Comparison of ENCODE assay signal across 25 cellular contexts in genomic region chr20:16018881-16019280, GRCh38.
DNase-seq lines count a peak whose midpoint lies in the region; ATAC-seq and TF ChIP-seq lines count a peak whose summit lies in the region.
"Had no signal": no experiment of that assay in that cellular context is flagged by ENCODE, and none has a peak within 500 bp of the region (broad histone marks: within the 10 kb centered on the region; RNA-seq: fewer than 3 reads in every experiment).

No MANE protein-coding gene starts in this region.

- H3K4me1 ChIP-seq in breast epithelium (no peaks in the 10 kb centered on the region), mammary epithelial cell (ENCODE audit: insufficient read depth, low read length) (peaks cover 17% of the 10 kb centered on the region)
- H3K4me1 ChIP-seq: Peyer's patch had no signal

- H3K4me1 Mint-ChIP-seq in MCF 10A (ENCODE audit: insufficient read depth, unreplicated experiment): peaks cover 6% of the 10 kb centered on the region

- ATAC-seq in HG03439 (IDR thresholded peaks at IDR 0.05; ENCODE audit: unreplicated experiment): no peak
- ATAC-seq in stimulated activated naive CD8-positive, alpha-beta T cell treated with anti-CD3 and anti-CD28 coated beads, Interleukin-15, Interleukin-2, amounts not matched to agents 100 U/mL and 50 U/mL, for 24 hours: no peak
- ATAC-seq: CD8-positive, alpha-beta T cell; GM12878 had no signal

- no peak overlapping the region for H3K4me3 Mint-ChIP-seq in MCF 10A (ENCODE audit: unreplicated experiment)
- H3K4me3 Mint-ChIP-seq: CD8-positive, alpha-beta T cell had no signal

- H2AFZ ChIP-seq in mammary epithelial cell (ENCODE audit: low read depth, low read length): no peak overlapping the region
- H2AFZ ChIP-seq: GM23248 had no signal

- CTCF ChIA-PET in MCF 10A (lab: Yijun Ruan, JAX) (no interaction called here), mammary epithelial cell (lab: Charles Lee; ENCODE audit: low non-redundant PET) (no interaction called here)

- H3K27me3 ChIP-seq in breast epithelium (no peaks in the 10 kb centered on the region), mammary epithelial cell (ENCODE audit: insufficient read depth, low read length) (no peaks in the 10 kb centered on the region)
- H3K27me3 ChIP-seq: Peyer's patch, SJSA1 had no signal

- dilution Hi-C loops in mammary epithelial cell (cut with HindIII; ENCODE audit: low sequenced_read_pairs): no loop called here

- no peak for TF ChIP-seq POLR2A in breast epithelium (IDR thresholded peaks at IDR 0.05)

- no peak overlapping the region for H3K4me2 ChIP-seq in mammary epithelial cell (ENCODE audit: insufficient read depth, low read depth, low read length)
- H3K4me2 ChIP-seq: KMS-11 had no signal

- no peaks in the 10 kb centered on the region for H3K36me3 Mint-ChIP-seq in MCF 10A (ENCODE audit: insufficient read depth, unreplicated experiment)
- H3K36me3 Mint-ChIP-seq: CD8-positive, alpha-beta T cell had no signal

- H3K9me3 ChIP-seq in breast epithelium (no peaks in the 10 kb centered on the region), mammary epithelial cell (replicated peaks; ENCODE audit: insufficient read depth, low read length) (no peaks in the 10 kb centered on the region)
- H3K9me3 ChIP-seq: Peyer's patch, SJSA1 had no signal

- no peaks in the 10 kb centered on the region for H4K20me1 ChIP-seq in mammary epithelial cell (ENCODE audit: insufficient read depth, low read length)

- no peaks in the 10 kb centered on the region for H3K9me3 Mint-ChIP-seq in MCF 10A (ENCODE audit: unreplicated experiment)
- H3K9me3 Mint-ChIP-seq: CD8-positive, alpha-beta T cell had no signal

- H3K27ac ChIP-seq in breast epithelium (no peak overlapping the region), mammary epithelial cell (ENCODE audit: insufficient read depth, low read depth, low read length) (no peak overlapping the region)
- H3K27ac ChIP-seq: GM23248, KMS-11, Peyer's patch, SJSA1 had no signal

- TF ChIP-seq CTCF in MCF 10A (IDR thresholded peaks at IDR 0.05; ENCODE audit: unreplicated experiment) (no peak), breast epithelium (IDR thresholded peaks at IDR 0.05) (no peak), mammary epithelial cell (conservative IDR thresholded peaks at IDR 0.05 in 1 of 2, IDR thresholded peaks at IDR 0.05 in 1 of 2; ENCODE audit: extremely low read depth in 1 of 2, insufficient read depth in 1 of 2, low read depth in 1 of 2, low read length in 2 of 2) (no peak)

- H3K36me3 ChIP-seq in breast epithelium (no peaks in the 10 kb centered on the region), mammary epithelial cell (ENCODE audit: insufficient read depth, low read length) (no peaks in the 10 kb centered on the region)
- H3K36me3 ChIP-seq: Peyer's patch, SJSA1 had no signal

- H3K4me3 ChIP-seq in breast epithelium (no peak overlapping the region), mammary epithelial cell (replicated peaks in 1 of 3; ENCODE audit: insufficient read depth in 1 of 3, low read depth in 2 of 3, low read length in 3 of 3) (no peak overlapping the region)
- H3K4me3 ChIP-seq: GM12878, GM23248, Peyer's patch, SJSA1 had no signal

- POLR2A ChIA-PET in MCF 10A (lab: Yijun Ruan, JAX): no interaction called here

- no peaks in the 10 kb centered on the region for H3K79me2 ChIP-seq in mammary epithelial cell (ENCODE audit: insufficient read depth, low read length)

- H3K27me3 Mint-ChIP-seq in MCF 10A (ENCODE audit: insufficient read depth, unreplicated experiment): no peaks in the 10 kb centered on the region

- in situ Hi-C loops in mammary epithelial cell (cut with MboI; ENCODE audit: low sequenced_read_pairs in 2 of 2): no loop called here

- H3K9ac ChIP-seq in mammary epithelial cell (ENCODE audit: insufficient read depth, low read length): no peak overlapping the region
- H3K9ac ChIP-seq: GM23248, KMS-11 had no signal

- no peak overlapping the region for H3K27ac Mint-ChIP-seq in MCF 10A (ENCODE audit: low read depth, unreplicated experiment)
- H3K27ac Mint-ChIP-seq: CD8-positive, alpha-beta T cell had no signal

- intact Hi-C loops in MCF 10A (cut with micrococcal nuclease): no loop called here
- intact Hi-C loops in breast epithelium (cut with DNase I; ENCODE audit: low total_unique reads): no loop called here
- intact Hi-C loops in mammary epithelial cell (cut with micrococcal nuclease): no loop called here

- peak; percentile 18 for DNase-seq in MCF 10A (ENCODE audit: unreplicated experiment)
- no peak for DNase-seq in breast epithelium (ENCODE audit: low spot score in 2 of 2)
- DNase-seq in mammary epithelial cell: peak; percentile 12
- peak; percentile 46 for DNase-seq in kidney tubule cell (ENCODE audit: low spot score)
- no peak for DNase-seq in mucosa of gallbladder (ENCODE audit: low spot score)
- DNase-seq in stimulated activated naive CD8-positive, alpha-beta T cell treated with anti-CD3 and anti-CD28 coated beads, Interleukin-15, Interleukin-2, amounts not matched to agents 100 U/mL and 50 U/mL, for 24 hours: no peak
- no peak for DNase-seq in NCI-H1417 (lab: John Stamatoyannopoulos, UW)
- DNase-seq: 8988T; AML-193; C1 segment of cervical spinal cord; Calu3; CD8-positive, alpha-beta T cell; DMS153; GM23248; HCEC 1CT; IMR-90; NCI-H1694 treated with DMSO at 0.1 percent for 48 hours; NCI-H2081 treated with DMSO at 0.1 percent for 48 hours; NCI-H524 treated with DMSO at 0.1 percent for 48 hours; NCI-H82; Peyer's patch had no signal

- BruUV-seq in MCF 10A (replicated peaks; lab: Mats Ljungman, UMichigan) (no TSS peak), mammary epithelial cell (replicated peaks; lab: Mats Ljungman, UMichigan) (no TSS peak)

Comparison
In these comparisons a context has a peak if more than half of its experiments do, and no peak if none do; other contexts are left out.
1. DNase-seq: peak in MCF 10A (single experiment), mammary epithelial cell (single experiment) and kidney tubule cell (single experiment); none in breast epithelium (0 of 2), mucosa of gallbladder (single experiment), stimulated activated naive CD8-positive, alpha-beta T cell treated with anti-CD3 and anti-CD28 coated beads, Interleukin-15, Interleukin-2, amounts not matched to agents 100 U/mL and 50 U/mL, for 24 hours (single experiment) and NCI-H1417 (0 of 3).